ENCODE assay signal across 9 cellular contexts in the genomic region with DNA sequence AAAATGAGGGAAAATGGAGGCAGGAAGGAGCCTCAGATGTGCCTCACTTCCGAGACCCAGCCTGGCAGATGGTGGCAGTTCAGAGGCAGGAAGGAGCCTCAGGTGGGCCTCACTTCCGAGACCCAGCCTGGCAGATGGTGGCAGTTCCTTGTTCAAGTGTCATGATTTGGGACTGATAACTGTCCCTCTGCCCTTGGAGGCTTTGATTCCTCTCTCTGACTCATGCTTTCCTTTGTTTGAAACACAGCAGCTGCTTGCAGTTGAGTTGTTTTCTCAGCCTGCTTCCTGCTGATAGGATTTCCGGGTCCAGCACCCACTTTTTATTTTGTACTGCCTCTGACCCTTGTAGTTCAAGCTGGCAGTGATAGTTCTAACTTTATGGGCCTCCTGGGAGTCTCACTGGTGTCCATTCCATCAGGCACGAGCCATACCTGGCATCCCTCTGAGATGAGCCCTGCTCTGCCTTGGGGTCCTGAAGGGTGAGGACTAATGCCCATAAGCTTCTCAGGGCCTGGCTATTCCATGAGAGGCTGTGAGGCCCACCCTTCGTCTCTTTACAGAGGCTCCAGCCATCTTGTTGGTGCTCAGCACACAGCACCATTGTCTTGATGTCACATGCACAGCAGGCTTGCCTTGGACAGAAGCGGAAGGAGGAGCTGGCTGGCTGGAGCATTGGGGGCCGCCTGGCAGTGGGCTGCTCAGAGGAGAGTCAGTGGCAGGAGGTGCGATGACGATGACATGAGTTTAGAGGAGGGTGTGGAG. TPM values are rescaled to one million over a fixed set of nuclear protein-coding genes. Genes with fewer than 3 reads are reported as not detected.
DNase-seq lines count a peak whose midpoint lies in the region; ATAC-seq, FAIRE-seq and TF ChIP-seq lines count a peak whose summit lies in the region.
"Had no signal": no experiment of that assay in that cellular context is flagged by ENCODE, and none has a peak within 500 bp of the region (broad histone marks: within the 10 kb centered on the region; RNA-seq: fewer than 3 reads in every experiment).

No MANE protein-coding gene starts in this region.

- no CpG with 5 or more reads among the region's 9 CpGs for WGBS in mesendoderm (ENCODE audit: extremely low coverage, insufficient coverage, low lambda C conversion rate)

- ATAC-seq in GM21528 (IDR thresholded peaks at IDR 0.05; ENCODE audit: low FRiP score, unreplicated experiment) (no peak), natural killer cell (no peak), GM18870 (IDR thresholded peaks at IDR 0.05; ENCODE audit: unreplicated experiment) (no peak)

- H3K36me3 Mint-ChIP-seq in IgD-negative memory B cell, result no peaks in the 10 kb centered on the region
- no peaks in the 10 kb centered on the region for H3K36me3 Mint-ChIP-seq in natural killer cell

- H3K27ac ChIP-seq in BLaER1 (peak overlapping the region; percentile 99), mesendoderm (ENCODE audit: low read depth, low read length) (no peak overlapping the region), brain microvascular endothelial cell (no peak overlapping the region)
- H3K27ac ChIP-seq: uterus had no signal

- no peak overlapping the region for H2AK5ac ChIP-seq in mesendoderm (ENCODE audit: low read length)

- no peak overlapping the region for H3K4me3 Mint-ChIP-seq in IgD-negative memory B cell
- H3K4me3 Mint-ChIP-seq in natural killer cell, result no peak overlapping the region

- no peak overlapping the region for H2BK5ac ChIP-seq in mesendoderm (ENCODE audit: low read length)

- no peak overlapping the region for H3K23ac ChIP-seq in mesendoderm (ENCODE audit: low read length)

- H2BK15ac ChIP-seq in mesendoderm (replicated peaks; ENCODE audit: low read depth), result no peak overlapping the region

- no peak overlapping the region for H4K5ac ChIP-seq in mesendoderm (ENCODE audit: low read length)

- H3K27me3 Mint-ChIP-seq in IgD-negative memory B cell (peaks cover 16% of the 10 kb centered on the region), natural killer cell (ENCODE audit: low read depth in 2 of 2) (peaks cover 0 to 10% of the 10 kb centered on the region in 2 donors)

- H3K56ac ChIP-seq in mesendoderm (ENCODE audit: low read length), result no peak overlapping the region

- H3K36me3 ChIP-seq in BLaER1, result peaks cover 2% of the 10 kb centered on the region; the same call in 1 of the 2 replicates
- no peaks in the 10 kb centered on the region for H3K36me3 ChIP-seq in bronchial epithelial cell (ENCODE audit: control insufficient read depth, insufficient read depth, low read length)
- H3K36me3 ChIP-seq in mesendoderm (ENCODE audit: control insufficient read depth, insufficient read depth, low read length), result no peaks in the 10 kb centered on the region
- H3K36me3 ChIP-seq in brain microvascular endothelial cell (replicated peaks), result no peaks in the 10 kb centered on the region
- H3K36me3 ChIP-seq: uterus had no signal

- peak overlapping the region; percentile 90 for H3K9ac ChIP-seq in BLaER1
- no peak overlapping the region for H3K9ac ChIP-seq in mesendoderm (ENCODE audit: low read length)

- peaks cover 15% of the 10 kb centered on the region for H3K79me1 ChIP-seq in mesendoderm (ENCODE audit: low read length)

- no peak overlapping the region for H3K18ac ChIP-seq in mesendoderm (ENCODE audit: low read length)

- H2BK120ac ChIP-seq in mesendoderm (ENCODE audit: low read depth, low read length), result no peak overlapping the region

- H3K27me3 ChIP-seq in BLaER1 (no peaks in the 10 kb centered on the region), bronchial epithelial cell (ENCODE audit: control insufficient read depth, insufficient read depth, low read length) (peaks cover 16% of the 10 kb centered on the region), mesendoderm (ENCODE audit: insufficient read depth, low read length, poor library complexity) (no peaks in the 10 kb centered on the region), brain microvascular endothelial cell (replicated peaks) (no peaks in the 10 kb centered on the region)
- H3K27me3 ChIP-seq: uterus had no signal

- no peaks in the 10 kb centered on the region for H3K79me2 ChIP-seq in mesendoderm (ENCODE audit: control insufficient read depth, insufficient read depth, low read length)

- H3K4me3 ChIP-seq in BLaER1 (peak overlapping the region; percentile 53), bronchial epithelial cell (ENCODE audit: low read depth, low read length) (no peak overlapping the region), mesendoderm (ENCODE audit: low read length) (no peak overlapping the region), brain microvascular endothelial cell (ENCODE audit: low read depth, low read length) (no peak overlapping the region)
- H3K4me3 ChIP-seq: uterus had no signal

- H3K9me3 ChIP-seq in BLaER1, result no peaks in the 10 kb centered on the region
- H3K9me3 ChIP-seq: uterus had no signal

- no peak for FAIRE-seq in bronchial epithelial cell (lab: Jason Lieb, UNC)

- peaks cover 99% of the 10 kb centered on the region for H3K4me1 ChIP-seq in BLaER1
- H3K4me1 ChIP-seq in mesendoderm (ENCODE audit: control insufficient read depth, low read depth, low read length), result no peaks in the 10 kb centered on the region

- no peak for TF ChIP-seq CTCF in bronchial epithelial cell (IDR thresholded peaks at IDR 0.05; ENCODE audit: insufficient read depth, low read length, severe bottlenecking)
- TF ChIP-seq CTCF in natural killer cell (IDR thresholded peaks at IDR 0.05), result no peak
- TF ChIP-seq CTCF in brain microvascular endothelial cell (IDR thresholded peaks at IDR 0.05; ENCODE audit: low read depth, low read length, missing control alignments), result no peak

- no peak overlapping the region for H4K8ac ChIP-seq in mesendoderm (ENCODE audit: low read depth, low read length)

- no peak overlapping the region for H3K4ac ChIP-seq in mesendoderm (ENCODE audit: low read depth, low read length)

- DNase-seq in bronchial epithelial cell (ENCODE audit: low read depth) (peak; percentile 23), mesendoderm (peak; percentile 11), natural killer cell (no peak), brain microvascular endothelial cell (no peak)

- H3K27ac Mint-ChIP-seq in IgD-negative memory B cell (peak overlapping the region in 2 of 3 donors; percentile 38 to 66), natural killer cell (no peak overlapping the region)

- H3K9me3 Mint-ChIP-seq in IgD-negative memory B cell (no peaks in the 10 kb centered on the region), natural killer cell (no peaks in the 10 kb centered on the region)

- H4K20me1 ChIP-seq in BLaER1, result peaks cover 38% of the 10 kb centered on the region

- in situ Hi-C loops in brain microvascular endothelial cell (cut with HindIII; ENCODE audit: low pct_ligation_motif_present, low sequenced_read_pairs), result no loop called here

- intact Hi-C loops in natural killer cell (cut with micrococcal nuclease), result no loop called here

- H3K4me1 Mint-ChIP-seq in IgD-negative memory B cell (peaks cover 23 to 32% (median 30%) of the 10 kb centered on the region in 3 donors), natural killer cell (peaks cover 31 to 33% of the 10 kb centered on the region in 2 donors)

- H3K4me2 ChIP-seq in BLaER1 (peak overlapping the region; percentile 96), mesendoderm (ENCODE audit: low read length) (no peak overlapping the region)

RNA-seq across cellular contexts. Expression of gene RGS12, which starts 13.0 kb away (rescaled TPM):
- polyA plus RNA-seq in IgD-negative memory B cell, result 0.81 TPM
- total RNA-seq in bronchial epithelial cell, result 34.2 and 41.7 TPM in 2 replicates
- 7.8 TPM for polyA plus RNA-seq in mesendoderm (2013, experiment 1 of 2)
- 8.4 TPM for polyA plus RNA-seq in mesendoderm (2013, experiment 2 of 2)
- 10 to 100 TPM; 10.5 to 12.3 (median 10.6) TPM for total RNA-seq in natural killer cell

RNA-seq across cellular contexts. Expression of gene MSANTD1, which starts 56.8 kb away (rescaled TPM):
- not detected for polyA plus RNA-seq in IgD-negative memory B cell
- 0.26 and 0.64 TPM in 2 replicates for total RNA-seq in bronchial epithelial cell
- 0.14 TPM for polyA plus RNA-seq in mesendoderm (2013, experiment 1 of 2)
- 0.15 TPM for polyA plus RNA-seq in mesendoderm (2013, experiment 2 of 2)
- 1 to 10 TPM in 2 of 3 donors, under 1 TPM in 1; 0.54 to 2.2 (median 1.8) TPM for total RNA-seq in natural killer cell

Comparison
In these comparisons a context has a peak if more than half of its experiments do, and no peak if none do; other contexts are left out.
1. H3K27ac Mint-ChIP-seq: peak in IgD-negative memory B cell (2 of 3); none in natural killer cell (0 of 2).
2. DNase-seq: peak in bronchial epithelial cell (single experiment) and mesendoderm (single experiment); none in natural killer cell (single experiment) and brain microvascular endothelial cell (single experiment).